16 cellular contexts compared by ENCODE assay signal in genomic region chr12:115873416-115874082, GRCh38.
DNase-seq lines count a peak whose midpoint lies in the region; ATAC-seq, FAIRE-seq and TF ChIP-seq lines count a peak whose summit lies in the region.
"Had no signal": no experiment of that assay in that cellular context is flagged by ENCODE, and none has a peak within 500 bp of the region (broad histone marks: within the 10 kb centered on the region; RNA-seq: fewer than 3 reads in every experiment).

No MANE protein-coding gene starts in this region.

- peak overlapping the region; percentile 7 to 16 for H3K27ac ChIP-seq in mucosa of rectum (ENCODE audit: low read depth in 2 of 2, low read length in 2 of 2)

- no peak overlapping the region for H3K9ac ChIP-seq in mucosa of rectum (ENCODE audit: low read depth in 1 of 2, low read length in 2 of 2)

- no peak for FAIRE-seq in bronchial epithelial cell (lab: Jason Lieb, UNC)
- FAIRE-seq: HTR-8/SVneo had no signal

- DNase-seq in DMS79 (lab: John Stamatoyannopoulos, UW) (peak; percentile 45), NCI-H1105 treated with DMSO at 0.1 percent for 48 hours (lab: John Stamatoyannopoulos, UW) (peak; percentile 38), bronchial epithelial cell (ENCODE audit: low read depth) (peak; percentile 32), hypothalamus (lab: John Stamatoyannopoulos, UW) (no peak), T-helper 17 cell (no peak), NCI-H2171 (lab: John Stamatoyannopoulos, UW) (no peak)
- DNase-seq: activated CD8-positive, alpha-beta memory T cell treated with anti-CD3 and anti-CD28 coated beads, Interleukin-2, amount 50 U/mL, for 48 hours; cortex of kidney; erythroblast; HCEC 1CT; mesenchymal stem cell; MG63; nephron progenitor cell; SIG-M5 had no signal

- H3K4me1 ChIP-seq in mucosa of rectum (ENCODE audit: control insufficient read depth in 2 of 2, insufficient read depth in 2 of 2, low read length in 2 of 2) = peaks cover 5 to 14% of the 10 kb centered on the region in 2 donors

- H3K4me1 Mint-ChIP-seq in T-helper 17 cell = no peaks in the 10 kb centered on the region

- ATAC-seq in T-helper 17 cell = no peak

- H3K4me3 ChIP-seq in bronchial epithelial cell (ENCODE audit: low read depth, low read length) (no peak overlapping the region), mucosa of rectum (ENCODE audit: low read length in 2 of 2) (no peak overlapping the region)
- H3K4me3 ChIP-seq: MG63 had no signal

- H3K27ac Mint-ChIP-seq in T-helper 17 cell = no peak overlapping the region
- H3K27ac Mint-ChIP-seq: nephron progenitor cell had no signal

- peaks cover 50% of the 10 kb centered on the region for H3K27me3 Mint-ChIP-seq in T-helper 17 cell

- H3K27me3 ChIP-seq in bronchial epithelial cell (ENCODE audit: control insufficient read depth, insufficient read depth, low read length) (no peaks in the 10 kb centered on the region), mucosa of rectum (ENCODE audit: control insufficient read depth in 2 of 2, insufficient read depth in 2 of 2, low read length in 2 of 2) (no peaks in the 10 kb centered on the region)

- H3K4me3 Mint-ChIP-seq in T-helper 17 cell = no peak overlapping the region
- H3K4me3 Mint-ChIP-seq: nephron progenitor cell had no signal

- H3K36me3 Mint-ChIP-seq in T-helper 17 cell (ENCODE audit: low read depth) = peaks cover 3% of the 10 kb centered on the region

- H3K36me3 ChIP-seq in bronchial epithelial cell (ENCODE audit: control insufficient read depth, insufficient read depth, low read length) (no peaks in the 10 kb centered on the region), mucosa of rectum (ENCODE audit: control insufficient read depth in 2 of 2, insufficient read depth in 2 of 2, low read length in 2 of 2) (no peaks in the 10 kb centered on the region)
- H3K36me3 ChIP-seq: MG63 had no signal

- H3K9me3 ChIP-seq in mucosa of rectum (ENCODE audit: control insufficient read depth in 2 of 2, low read length in 2 of 2) (no peaks in the 10 kb centered on the region), T-helper 17 cell (ENCODE audit: control insufficient read depth, low read length, poor library complexity, severe bottlenecking) (no peaks in the 10 kb centered on the region)
- H3K9me3 ChIP-seq: MG63 had no signal

- TF ChIP-seq CTCF in bronchial epithelial cell (IDR thresholded peaks at IDR 0.05; ENCODE audit: insufficient read depth, low read length, severe bottlenecking) = no peak

Comparison
In these comparisons a context has a peak if more than half of its experiments do, and no peak if none do; other contexts are left out.
1. DNase-seq: peak in DMS79 (single experiment), NCI-H1105 treated with DMSO at 0.1 percent for 48 hours (single experiment) and bronchial epithelial cell (single experiment); none in hypothalamus (0 of 51), T-helper 17 cell (0 of 3) and NCI-H2171 (single experiment).